ENCODE assay signal across 2 cellular contexts in the genomic region with DNA sequence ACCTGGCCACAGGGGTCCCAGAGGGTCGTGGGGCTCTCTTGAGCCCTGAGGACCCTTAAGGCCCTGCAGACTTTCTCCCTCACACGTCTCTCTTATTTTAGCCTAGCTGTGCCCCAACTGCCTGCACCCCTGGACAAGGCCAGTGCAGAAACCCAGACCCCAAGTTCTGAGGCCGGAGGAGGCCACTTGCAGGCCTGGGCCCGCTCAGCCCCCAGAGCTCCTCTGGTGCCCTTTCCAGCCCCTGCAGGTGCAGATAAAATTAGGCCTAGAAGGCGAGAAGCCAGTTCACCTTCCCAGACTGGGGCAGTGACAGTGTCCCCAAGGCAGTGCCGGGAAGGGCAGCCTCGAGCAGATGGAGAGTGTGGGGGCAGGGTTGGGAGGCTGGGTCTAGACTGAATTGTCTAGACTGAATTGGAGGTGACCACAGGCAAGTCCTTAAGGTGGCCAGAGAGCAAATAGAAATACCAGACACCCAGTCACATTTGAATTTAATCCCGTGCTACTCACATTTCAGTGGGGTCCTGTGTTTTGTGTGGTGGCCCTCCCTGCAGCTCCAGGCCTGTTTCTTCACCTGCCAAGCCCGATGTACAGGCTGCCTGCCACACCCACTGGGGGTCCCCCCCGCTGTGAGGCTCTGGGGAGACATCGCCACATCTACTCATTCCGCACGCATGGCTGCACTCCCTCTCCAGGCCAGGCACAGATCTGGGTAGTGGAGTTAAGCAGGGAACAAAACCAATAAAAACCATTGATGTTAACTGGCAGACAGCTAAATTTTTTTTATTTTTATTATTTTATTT.
TF ChIP-seq lines count a peak whose summit lies in the region.

No MANE protein-coding gene starts in this region.

TF ChIP-seq in GM12891, 5 proteins besides CTCF, POLR2A, EP300 and RAD21:
- TF ChIP-seq PAX5 (IDR thresholded peaks at IDR 0.05; ENCODE audit: insufficient read depth, low read length, severe bottlenecking) (peak; percentile 33), SPI1 (IDR thresholded peaks at IDR 0.05; ENCODE audit: low read depth, low read length) (no peak)

TF ChIP-seq in GM12878, 131 proteins besides CTCF, POLR2A, EP300 and RAD21:
- TF ChIP-seq STAT3 (IDR thresholded peaks at IDR 0.05; ENCODE audit: low read depth, low read length): no peak
- TF ChIP-seq CHD4 (IDR thresholded peaks at IDR 0.05): no peak
- TF ChIP-seq MYC (IDR thresholded peaks at IDR 0.05; ENCODE audit: insufficient read depth, insufficient read length, insufficient replicate concordance, low read length, severe bottlenecking): no peak
- TF ChIP-seq PAX5 (IDR thresholded peaks at IDR 0.05; ENCODE audit: borderline replicate concordance, low read depth, low read length): peak; percentile 68; the same call in 1 of the 2 replicates
